ENCODE assay signal across 1 cellular context in genomic region chr22:23764931-23765881, GRCh38.
TF ChIP-seq lines count a peak whose summit lies in the region.

No MANE protein-coding gene starts in this region.

TF ChIP-seq in GM12878, 131 proteins besides CTCF, POLR2A, EP300 and RAD21:
- TF ChIP-seq JUND (IDR thresholded peaks at IDR 0.05; ENCODE audit: low read depth, low read length), result no peak
- TF ChIP-seq HCFC1 (IDR thresholded peaks at IDR 0.05; ENCODE audit: low read length), result no peak
- no peak for TF ChIP-seq E4F1 (IDR thresholded peaks at IDR 0.05; ENCODE audit: borderline replicate concordance, partially characterized antibody)
TF ChIP-seq in GM12878: peak in this region for 0.
